10 cellular contexts compared by ENCODE assay signal in genomic region chr7:140165422-140165821, GRCh38. TPM values are rescaled to one million over a fixed set of nuclear protein-coding genes. Genes with fewer than 3 reads are reported as not detected.
DNase-seq lines count a peak whose midpoint lies in the region; ATAC-seq and TF ChIP-seq lines count a peak whose summit lies in the region.
"Had no signal": no experiment of that assay in that cellular context is flagged by ENCODE, and none has a peak within 500 bp of the region (broad histone marks: within the 10 kb centered on the region; RNA-seq: fewer than 3 reads in every experiment).

No MANE protein-coding gene starts in this region.

- DNase-seq in Daoy (ENCODE audit: low read depth) (peak; percentile 64), LHCN-M2 (ENCODE audit: low read depth) (peak; percentile 52), astrocyte of the hippocampus (ENCODE audit: low read depth, low spot score) (peak; percentile 28), mucosa of descending colon (no peak), OCI-LY7 (ENCODE audit: low spot score) (no peak)
- DNase-seq: NCI-H345, transverse colon, WERI-Rb-1 had no signal

- no TSS peak for BruUV-seq in OCI-LY7 (replicated peaks; lab: Mats Ljungman, UMichigan)

- intact Hi-C loops in mucosa of descending colon (cut with DNase I, micrococcal nuclease) (loop anchor here in 1 of 2 donors (10.0 kb wide), 1 partner anchor 159 kb away; no protein-coding TSS in a partner anchor), OCI-LY7 (cut with micrococcal nuclease; ENCODE audit: unreplicated experiment) (no loop called here)

- no peaks in the 10 kb centered on the region for H3K9me2 ChIP-seq in OCI-LY7 (ENCODE audit: insufficient read depth, low read length)

- H3K27ac ChIP-seq in OCI-LY7 (ENCODE audit: low read depth, low read length, poor library complexity, severe bottlenecking): no peak overlapping the region
- H3K27ac ChIP-seq: transverse colon, WERI-Rb-1 had no signal

- H3K36me3 ChIP-seq in mucosa of descending colon (ENCODE audit: low read depth) (no peaks in the 10 kb centered on the region), OCI-LY7 (ENCODE audit: insufficient read depth, low read length) (no peaks in the 10 kb centered on the region)
- H3K36me3 ChIP-seq: transverse colon, WERI-Rb-1 had no signal

- no peak overlapping the region for H3K4me3 ChIP-seq in mucosa of descending colon
- H3K4me3 ChIP-seq in OCI-LY7 (ENCODE audit: low read depth, low read length, poor library complexity, severe bottlenecking): no peak overlapping the region
- H3K4me3 ChIP-seq: transverse colon had no signal

- H3K4me1 ChIP-seq in mucosa of descending colon (ENCODE audit: low read depth): peaks cover 19% of the 10 kb centered on the region
- no peaks in the 10 kb centered on the region for H3K4me1 ChIP-seq in OCI-LY7 (ENCODE audit: insufficient read depth, low read length, poor library complexity, severe bottlenecking)

- TF ChIP-seq CTCF in mucosa of descending colon (IDR thresholded peaks at IDR 0.05) (no peak), OCI-LY7 (conservative IDR thresholded peaks at IDR 0.05; ENCODE audit: low read length) (no peak)

- no peaks in the 10 kb centered on the region for H3K79me2 ChIP-seq in OCI-LY7 (ENCODE audit: insufficient read depth, low read depth, low read length)

- H2AFZ ChIP-seq in OCI-LY7 (ENCODE audit: low read length): no peak overlapping the region

- CTCF ChIA-PET in OCI-LY7 (lab: Charles Lee; ENCODE audit: unreplicated experiment): no interaction called here

- ATAC-seq in mucosa of descending colon: peak; percentile 65
- no peak for ATAC-seq in HG02678 (IDR thresholded peaks at IDR 0.05; ENCODE audit: unreplicated experiment)
- no peak for ATAC-seq in GM21447 (IDR thresholded peaks at IDR 0.05; ENCODE audit: unreplicated experiment)

- no peak overlapping the region for H3K4me2 ChIP-seq in OCI-LY7 (ENCODE audit: low read length)

- POLR2A ChIA-PET in OCI-LY7 (lab: Charles Lee): no interaction called here

- H4K20me1 ChIP-seq in OCI-LY7 (ENCODE audit: insufficient read depth, low read length): peaks cover 7% of the 10 kb centered on the region; the same call in 1 of the 2 replicates

- no peaks in the 10 kb centered on the region for H3K9me3 ChIP-seq in mucosa of descending colon
- no peaks in the 10 kb centered on the region for H3K9me3 ChIP-seq in OCI-LY7 (ENCODE audit: low read length)
- H3K9me3 ChIP-seq: transverse colon had no signal

RNA-seq across cellular contexts. Expression of gene KDM7A, which starts 11.4 kb away (rescaled TPM):
- total RNA-seq in Daoy (2014; rRNA removed; shearing (Covaris generic)): 2.2 and 6.5 TPM in 2 replicates
- 1.1 and 2.1 TPM in 2 replicates for total RNA-seq in LHCN-M2 (2014; rRNA removed)
- 0.23 TPM for polyA plus RNA-seq in LHCN-M2 (2012)
- 10 to 100 TPM; 27.4 to 45.4 (median 27.9) TPM for total RNA-seq in mucosa of descending colon
- total RNA-seq in OCI-LY7 (2014; rRNA removed; shearing (Covaris generic)): 3.3 and 9.8 TPM in 2 replicates
- total RNA-seq in OCI-LY7 (2022): 3.3 and 7.7 TPM in 2 replicates

Comparison
In these comparisons a context has a peak if more than half of its experiments do, and no peak if none do; other contexts are left out.
1. DNase-seq: peak in Daoy (single experiment), LHCN-M2 (single experiment) and astrocyte of the hippocampus (single experiment); none in mucosa of descending colon (0 of 3) and OCI-LY7 (single experiment).